ENCODE assay signal across 25 cellular contexts in genomic region chr18:24553886-24554285, GRCh38.
DNase-seq lines count a peak whose midpoint lies in the region; TF ChIP-seq lines count a peak whose summit lies in the region.
"Had no signal": no experiment of that assay in that cellular context is flagged by ENCODE, and none has a peak within 500 bp of the region (broad histone marks: within the 10 kb centered on the region; RNA-seq: fewer than 3 reads in every experiment).

No MANE protein-coding gene starts in this region.

- intact Hi-C loops in esophagus muscularis mucosa (cut with DNase I) = no loop called here

- no peak for TF ChIP-seq CTCF in esophagus muscularis mucosa (IDR thresholded peaks at IDR 0.05)
- TF ChIP-seq CTCF in neural progenitor cell (IDR thresholded peaks at IDR 0.05) = no peak

- H3K4me1 ChIP-seq in esophagus muscularis mucosa (no peaks in the 10 kb centered on the region), neural progenitor cell (peaks cover 20% of the 10 kb centered on the region)
- H3K4me1 ChIP-seq: BE2C, SJSA1 had no signal

- no peak overlapping the region for H3K4me3 ChIP-seq in esophagus muscularis mucosa
- no peak overlapping the region for H3K4me3 ChIP-seq in neural progenitor cell
- H3K4me3 ChIP-seq: MG63, PC-9, SJSA1 had no signal

- H3K27ac ChIP-seq in esophagus muscularis mucosa (replicated peaks in 1 of 4) = no peak overlapping the region
- H3K27ac ChIP-seq in neural progenitor cell = no peak overlapping the region
- H3K27ac ChIP-seq: 22Rv1, PC-9, SJSA1 had no signal

- H3K27ac Mint-ChIP-seq in neural progenitor cell = no peak overlapping the region
- H3K27ac Mint-ChIP-seq: CD14-positive monocyte had no signal

- peaks cover 11% of the 10 kb centered on the region for H3F3A ChIP-seq in neural progenitor cell (ENCODE audit: low read depth)

- no peaks in the 10 kb centered on the region for H3K27me3 ChIP-seq in esophagus muscularis mucosa
- H3K27me3 ChIP-seq in neural progenitor cell = no peaks in the 10 kb centered on the region
- H3K27me3 ChIP-seq: BE2C, MG63, SJSA1 had no signal

- no peaks in the 10 kb centered on the region for H3K9me3 Mint-ChIP-seq in neural progenitor cell

- H3K4me3 Mint-ChIP-seq in neural progenitor cell = no peak overlapping the region
- H3K4me3 Mint-ChIP-seq: CD14-positive monocyte had no signal

- no peaks in the 10 kb centered on the region for H4K20me1 ChIP-seq in neural progenitor cell (ENCODE audit: low read depth)

- no peak for TF ChIP-seq POLR2A in esophagus muscularis mucosa (IDR thresholded peaks at IDR 0.05; ENCODE audit: low read depth)

- peaks cover 19% of the 10 kb centered on the region for H3K4me1 Mint-ChIP-seq in neural progenitor cell

- H3K27me3 Mint-ChIP-seq in neural progenitor cell (ENCODE audit: insufficient read depth, low read depth) = peaks cover 3% of the 10 kb centered on the region

- H3K9me3 ChIP-seq in esophagus muscularis mucosa (no peaks in the 10 kb centered on the region), neural progenitor cell (ENCODE audit: low read depth) (no peaks in the 10 kb centered on the region)
- H3K9me3 ChIP-seq: BE2C, MG63, SJSA1 had no signal

- H3K4me2 ChIP-seq in neural progenitor cell = peak overlapping the region; percentile 67
- H3K4me2 ChIP-seq: PC-9 had no signal

- TF ChIP-seq EP300 in esophagus muscularis mucosa (IDR thresholded peaks at IDR 0.05) = no peak

- DNase-seq in DMS79 treated with DMSO at 0.1 percent for 48 hours (lab: John Stamatoyannopoulos, UW) (peak; percentile 49), DMS79 (lab: John Stamatoyannopoulos, UW) (no peak), NCI-H69 (lab: John Stamatoyannopoulos, UW) (peak; percentile 60), esophagus muscularis mucosa (ENCODE audit: extremely low spot score) (peak; percentile 10), neural progenitor cell (ENCODE audit: low spot score) (peak; percentile 56), DMS153 (lab: John Stamatoyannopoulos, UW) (no peak), DMS53 (lab: John Stamatoyannopoulos, UW) (no peak), DMS 273 (lab: John Stamatoyannopoulos, UW; ENCODE audit: unreplicated experiment) (no peak)
- DNase-seq: ACHN, BE2C, Calu3, EL, H7, Kasumi-1, MG63, NCI-H1930, NCI-H2107, NCI-H446 treated with DMSO at 0.1 percent for 48 hours, NCI-H526, PC-9, Right ventricle myocardium superior, RPMI8226 had no signal

- WGBS in esophagus muscularis mucosa = 66% methylated on average over 4 of the region's 4 CpGs

- H3K9ac ChIP-seq in neural progenitor cell = no peak overlapping the region

- no peaks in the 10 kb centered on the region for H3K79me2 ChIP-seq in neural progenitor cell (ENCODE audit: low read depth)

- no peak overlapping the region for H2AFZ ChIP-seq in neural progenitor cell (replicated peaks)
- H2AFZ ChIP-seq: PC-9 had no signal

- H3K36me3 ChIP-seq in esophagus muscularis mucosa (no peaks in the 10 kb centered on the region), neural progenitor cell (no peaks in the 10 kb centered on the region)
- H3K36me3 ChIP-seq: BE2C, MG63, SJSA1 had no signal

- H3K36me3 Mint-ChIP-seq in neural progenitor cell = no peaks in the 10 kb centered on the region
- H3K36me3 Mint-ChIP-seq: CD14-positive monocyte had no signal

Comparison
In these comparisons a context has a peak if more than half of its experiments do, and no peak if none do; other contexts are left out.
1. DNase-seq: peak in DMS79 treated with DMSO at 0.1 percent for 48 hours (single experiment), NCI-H69 (single experiment), esophagus muscularis mucosa (single experiment) and neural progenitor cell (single experiment); none in DMS79 (single experiment), DMS153 (single experiment), DMS53 (single experiment) and DMS 273 (single experiment).